Comparison of ENCODE assay signal across 1 cellular context in genomic region chr1:238649200-238649599, GRCh38.
TF ChIP-seq lines count a peak whose summit lies in the region.

No MANE protein-coding gene starts in this region.

TF ChIP-seq in A549, 52 proteins besides CTCF, POLR2A, EP300 and RAD21 (continued from another document):
- no peak for TF ChIP-seq GATA3 (IDR thresholded peaks at IDR 0.05; ENCODE audit: borderline replicate concordance)
TF ChIP-seq in A549: peak in this region for 0.
